8 cellular contexts compared by ENCODE assay signal in the genomic region with DNA sequence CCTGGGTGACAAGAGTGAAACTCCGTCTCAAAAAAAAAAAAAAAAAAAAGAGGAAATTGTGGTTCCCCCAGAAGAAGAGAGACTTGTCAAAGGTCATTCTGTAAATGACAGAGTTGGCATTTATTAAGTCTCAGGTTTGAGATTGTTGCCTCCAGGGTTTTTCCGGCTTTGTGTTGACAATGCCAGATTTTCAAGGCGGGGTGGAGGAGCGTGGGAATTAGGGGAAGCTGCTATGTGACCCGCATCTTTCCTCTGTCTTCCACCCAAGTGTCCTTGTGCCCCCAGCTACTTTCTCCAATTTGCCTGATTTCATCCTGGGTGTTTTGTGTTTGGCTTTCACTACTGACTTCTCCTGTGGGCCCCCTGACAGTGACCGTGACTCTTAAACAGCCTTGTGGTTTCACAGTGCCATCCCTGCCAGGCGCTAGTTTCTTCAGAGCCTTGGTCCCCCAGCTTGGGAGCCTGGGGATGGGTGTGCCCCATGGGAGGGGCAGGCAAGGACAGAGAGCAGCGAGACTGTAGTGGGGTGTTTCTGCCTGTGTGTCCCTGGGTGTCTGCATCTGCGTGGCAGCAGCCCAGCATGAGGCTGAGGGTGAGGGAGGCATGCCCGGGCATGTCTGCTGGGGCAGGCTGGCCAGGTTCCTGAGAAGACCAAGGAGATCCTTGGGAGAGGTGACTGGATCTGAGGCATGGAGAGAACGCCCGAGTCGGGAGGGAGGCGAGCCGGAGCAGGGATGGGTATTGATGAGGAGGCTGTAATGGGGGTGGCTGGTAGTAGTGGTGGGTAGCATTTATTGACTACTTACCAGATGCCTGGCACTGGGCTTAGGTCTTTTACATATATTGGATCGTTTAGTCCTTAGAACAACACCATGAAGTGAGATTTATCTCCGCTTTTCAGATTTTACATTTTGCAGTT. TPM values are rescaled to one million over a fixed set of nuclear protein-coding genes. Genes with fewer than 3 reads are reported as not detected.
A peak's percentile ranks its signal among the peaks of the same experiment; 100 is the strongest.
DNase-seq lines count a peak whose midpoint lies in the region; ATAC-seq and TF ChIP-seq lines count a peak whose summit lies in the region.

No MANE protein-coding gene starts in this region.

- TF ChIP-seq CTCF in GM13976 (IDR thresholded peaks at IDR 0.05; ENCODE audit: borderline replicate concordance, control extremely low read depth, extremely low read depth, insufficient read depth, missing control alignments) (no peak), stomach (IDR thresholded peaks at IDR 0.05) (no peak)

- DNase-seq in AG08396 (ENCODE audit: low spot score) (peak; percentile 65), GM13976 (ENCODE audit: low spot score) (peak; percentile 68), NCI-H510A treated with DMSO at 0.1 percent for 48 hours (lab: John Stamatoyannopoulos, UW) (peak; percentile 45), islet precursor cell (peak; percentile 70), stomach (peak; percentile 67), occipital lobe (lab: John Stamatoyannopoulos, UW) (no peak)
- DNase-seq in activated naive CD8-positive, alpha-beta T cell treated with anti-CD3 and anti-CD28 coated beads, Interleukin-2, amount 50 U/mL, for 24 hours: peak; percentile 63

- in situ Hi-C loops in GM13976 (cut with MboI; ENCODE audit: low sequenced_read_pairs, unreplicated experiment): loop anchor here (5.0 kb wide), 1 partner anchor 43 kb away; no protein-coding TSS in a partner anchor

- peaks cover 91% of the 10 kb centered on the region for H3K4me1 Mint-ChIP-seq in activated naive CD8-positive, alpha-beta T cell treated with anti-CD3 and anti-CD28 coated beads, Interleukin-2, amount 50 U/mL, for 24 hours

- H3K9me3 Mint-ChIP-seq in activated naive CD8-positive, alpha-beta T cell treated with anti-CD3 and anti-CD28 coated beads, Interleukin-2, amount 50 U/mL, for 24 hours: no peaks in the 10 kb centered on the region

- WGBS in stomach, 5 donors: 66 to 72% (median 69%) methylated on average over 16 to 17 of the region's 17 CpGs

- H3K27me3 Mint-ChIP-seq in activated naive CD8-positive, alpha-beta T cell treated with anti-CD3 and anti-CD28 coated beads, Interleukin-2, amount 50 U/mL, for 24 hours: no peaks in the 10 kb centered on the region

- peak overlapping the region in 4 of 5 donors; percentile 22 to 47 (median 27) for H3K27ac ChIP-seq in stomach

- no peaks in the 10 kb centered on the region for H3K9me3 ChIP-seq in stomach

- no peaks in the 10 kb centered on the region for H3K27me3 ChIP-seq in stomach

- peak; percentile 36 for ATAC-seq in HG02885 (IDR thresholded peaks at IDR 0.05; ENCODE audit: poor library complexity, unreplicated experiment)
- ATAC-seq in activated naive CD8-positive, alpha-beta T cell treated with anti-CD3 and anti-CD28 coated beads, Interleukin-2, amount 50 U/mL, for 24 hours: peak; percentile 83

- no peak overlapping the region for H3K4me3 ChIP-seq in stomach

- TF ChIP-seq EP300 in stomach (IDR thresholded peaks at IDR 0.05): no peak

- H3K4me1 ChIP-seq in stomach: peaks cover 10 to 38% (median 18%) of the 10 kb centered on the region in 4 donors

- no peak for TF ChIP-seq POLR2A in stomach (IDR thresholded peaks at IDR 0.05)

- H3K4me3 Mint-ChIP-seq in activated naive CD8-positive, alpha-beta T cell treated with anti-CD3 and anti-CD28 coated beads, Interleukin-2, amount 50 U/mL, for 24 hours: peak overlapping the region; percentile 76

- H3K36me3 ChIP-seq in stomach: no peaks in the 10 kb centered on the region

- H3K36me3 Mint-ChIP-seq in activated naive CD8-positive, alpha-beta T cell treated with anti-CD3 and anti-CD28 coated beads, Interleukin-2, amount 50 U/mL, for 24 hours (ENCODE audit: low read depth): no peaks in the 10 kb centered on the region

- intact Hi-C loops in stomach (cut with DNase I; ENCODE audit: low total_unique reads): loop anchor here (5.0 kb wide), 1 partner anchor 43 kb away; no protein-coding TSS in a partner anchor

- peak overlapping the region; percentile 93 for H3K27ac Mint-ChIP-seq in activated naive CD8-positive, alpha-beta T cell treated with anti-CD3 and anti-CD28 coated beads, Interleukin-2, amount 50 U/mL, for 24 hours

RNA-seq across cellular contexts. Expression of gene IER5, which starts 46.3 kb away (rescaled TPM):
- total RNA-seq in stomach: 10 to 100 TPM in 3 of 5 donors, 1 to 10 TPM in 2; 1.2 to 33.3 (median 13.6) TPM
- polyA plus RNA-seq in stomach: 10 to 100 TPM in 1 of 3 donors, 1 to 10 TPM in 2; 4.3 to 10.4 (median 6.4) TPM
- total RNA-seq in occipital lobe: 29.0 TPM
